ENCODE assay signal across 29 cellular contexts in the genomic region with DNA sequence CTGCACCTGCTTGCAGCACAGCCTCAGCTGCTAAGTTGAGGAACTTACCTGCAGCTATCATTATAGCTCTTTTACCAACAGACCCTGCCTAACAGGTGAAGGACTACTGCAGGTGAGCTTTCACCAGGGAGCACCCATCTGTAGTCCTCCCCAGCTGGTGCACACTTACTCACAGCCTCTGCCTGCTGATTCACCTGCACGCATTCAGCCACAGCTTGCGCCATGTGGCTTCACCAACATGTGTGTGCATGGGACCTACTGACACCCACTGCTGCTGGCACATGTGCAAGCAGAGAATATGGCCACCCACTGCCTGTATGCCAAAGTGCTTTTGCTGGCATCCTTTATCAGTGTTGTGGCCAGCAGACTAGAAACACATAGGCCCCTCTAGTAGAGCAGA.
DNase-seq lines count a peak whose midpoint lies in the region; ATAC-seq and TF ChIP-seq lines count a peak whose summit lies in the region.
"Had no signal": no experiment of that assay in that cellular context is flagged by ENCODE, and none has a peak within 500 bp of the region (broad histone marks: within the 10 kb centered on the region; RNA-seq: fewer than 3 reads in every experiment).

No MANE protein-coding gene starts in this region.

- H2BK5ac ChIP-seq in mesenchymal stem cell (ENCODE audit: low read depth, low read length, poor library complexity, severe bottlenecking): no peak overlapping the region

- ATAC-seq in omental fat pad (ENCODE audit: low FRiP score): peak; percentile 57
- no peak for ATAC-seq in GM18873 (IDR thresholded peaks at IDR 0.05; ENCODE audit: low FRiP score, unreplicated experiment)
- ATAC-seq: A549; CD8-positive, alpha-beta T cell had no signal

- H3K9me3 ChIP-seq in mesenchymal stem cell (ENCODE audit: control insufficient read depth, low read length): no peaks in the 10 kb centered on the region
- H3K9me3 ChIP-seq: A549; BE2C; BLaER1; BLaER1 treated with 17β-estradiol and CSF1 and Interleukin-3, amounts not matched to agents 10 nM and 100 nM; Caco-2 had no signal

- H3K14ac ChIP-seq in mesenchymal stem cell (ENCODE audit: low read length in 2 of 2): no peak overlapping the region

- no peaks in the 10 kb centered on the region for H3K4me1 ChIP-seq in mesenchymal stem cell (ENCODE audit: control insufficient read depth, insufficient read depth, low read depth, low read length)
- H3K4me1 ChIP-seq: A549; BE2C; BLaER1; BLaER1 treated with 17β-estradiol and CSF1 and Interleukin-3, amounts not matched to agents 10 nM and 100 nM; Caco-2 had no signal

- no peak overlapping the region for H2BK12ac ChIP-seq in mesenchymal stem cell (ENCODE audit: low read length in 2 of 2)

- TF ChIP-seq CTCF in omental fat pad (IDR thresholded peaks at IDR 0.05): no peak

- no peak overlapping the region for H3K23ac ChIP-seq in mesenchymal stem cell (ENCODE audit: low read length in 2 of 2)

- no peak overlapping the region for H2BK15ac ChIP-seq in mesenchymal stem cell (ENCODE audit: low read depth, poor library complexity, severe bottlenecking)

- H4K8ac ChIP-seq in mesenchymal stem cell (ENCODE audit: low read length): no peak overlapping the region

- no peaks in the 10 kb centered on the region for H3K36me3 ChIP-seq in mesenchymal stem cell (ENCODE audit: control insufficient read depth in 1 of 2, insufficient read depth in 2 of 2, low read depth in 1 of 2, low read length in 2 of 2)
- H3K36me3 ChIP-seq: BE2C; BLaER1; BLaER1 treated with 17β-estradiol and CSF1 and Interleukin-3, amounts not matched to agents 10 nM and 100 nM had no signal

- no peak overlapping the region for H2BK120ac ChIP-seq in mesenchymal stem cell (ENCODE audit: low read depth, low read length)

- H3K4me2 ChIP-seq in mesenchymal stem cell (ENCODE audit: low read length, poor library complexity, severe bottlenecking): no peak overlapping the region
- H3K4me2 ChIP-seq: A549; BLaER1; BLaER1 treated with 17β-estradiol and CSF1 and Interleukin-3, amounts not matched to agents 10 nM and 100 nM had no signal

- 68% methylated on average over 2 of the region's 2 CpGs for WGBS in mesenchymal stem cell

- no peak overlapping the region for H3K9ac ChIP-seq in mesenchymal stem cell (ENCODE audit: low read length)
- H3K9ac ChIP-seq: BLaER1; BLaER1 treated with 17β-estradiol and CSF1 and Interleukin-3, amounts not matched to agents 10 nM and 100 nM had no signal

- no peaks in the 10 kb centered on the region for H3K79me1 ChIP-seq in mesenchymal stem cell (replicated peaks; ENCODE audit: low read length, poor library complexity, severe bottlenecking)

- no peak overlapping the region for H3K18ac ChIP-seq in mesenchymal stem cell (ENCODE audit: low read depth in 1 of 2, low read length in 2 of 2)

- H3K27ac ChIP-seq in mesenchymal stem cell (ENCODE audit: low read length, poor library complexity, severe bottlenecking): no peak overlapping the region
- H3K27ac ChIP-seq: 22Rv1; A549; BLaER1; BLaER1 treated with 17β-estradiol and CSF1 and Interleukin-3, amounts not matched to agents 10 nM and 100 nM; C4-2B had no signal

- H4K91ac ChIP-seq in mesenchymal stem cell (ENCODE audit: low read length): no peak overlapping the region

- H2AFZ ChIP-seq in mesenchymal stem cell (ENCODE audit: low read depth, low read length): peak overlapping the region; percentile 1

- H3K4me3 ChIP-seq in mesenchymal stem cell (ENCODE audit: insufficient read depth in 1 of 2, low read depth in 1 of 2, low read length in 2 of 2): no peak overlapping the region
- H3K4me3 ChIP-seq: A549; BLaER1; BLaER1 treated with 17β-estradiol and CSF1 and Interleukin-3, amounts not matched to agents 10 nM and 100 nM had no signal

- no peaks in the 10 kb centered on the region for H3K27me3 ChIP-seq in mesenchymal stem cell (ENCODE audit: control insufficient read depth in 1 of 2, insufficient read depth in 1 of 2, low read length in 2 of 2)
- H3K27me3 ChIP-seq: BE2C had no signal

- no peak for DNase-seq in mesenchymal stem cell
- DNase-seq in omental fat pad (ENCODE audit: low spot score): no peak
- DNase-seq in dedifferentiated amniotic fluid mesenchymal stem cell (ENCODE audit: extremely low spot score): no peak
- DNase-seq: 8988T; ACHN; AML-193; BE2C; C1 segment of cervical spinal cord; Caco-2; Calu3; CD4-positive, alpha-beta memory T cell; CD4-positive, alpha-beta T cell; CD4-positive, CD25-positive, alpha-beta regulatory T cell; CD8-positive, alpha-beta memory T cell; CD8-positive, alpha-beta T cell; COR-L47; DMS 273 treated with DMSO at 0.1 percent for 48 hours; DMS153; DMS53; DMS79; DMS79 treated with DMSO at 0.1 percent for 48 hours; DND-41; EL had no signal

- H3K4ac ChIP-seq in mesenchymal stem cell (ENCODE audit: low read depth in 1 of 2, low read length in 2 of 2): no peak overlapping the region

- no peak overlapping the region for H2AK5ac ChIP-seq in mesenchymal stem cell (ENCODE audit: low read length, severe bottlenecking)
